ENCODE assay signal across 8 cellular contexts in genomic region chr3:153284282-153284938, GRCh38.
DNase-seq lines count a peak whose midpoint lies in the region; ATAC-seq, FAIRE-seq and TF ChIP-seq lines count a peak whose summit lies in the region.

No MANE protein-coding gene starts in this region.

- H3K27me3 Mint-ChIP-seq in natural killer cell (ENCODE audit: low read depth in 2 of 2) = no peaks in the 10 kb centered on the region

- H3K27ac Mint-ChIP-seq in natural killer cell = peak overlapping the region; percentile 61 to 81

- no peaks in the 10 kb centered on the region for H3K9me3 ChIP-seq in spleen

- H3K36me3 ChIP-seq in spleen = no peaks in the 10 kb centered on the region

- TF ChIP-seq CTCF in natural killer cell (IDR thresholded peaks at IDR 0.05) (no peak), spleen (IDR thresholded peaks at IDR 0.05 in 8 of 11, conservative IDR thresholded peaks at IDR 0.05 in 3 of 11) (no peak)

- peak overlapping the region; percentile 29 for H3K4me3 Mint-ChIP-seq in natural killer cell

- no peak overlapping the region for H3K4me3 ChIP-seq in spleen

- FAIRE-seq in endometrium (lab: Jason Lieb, UNC) = peak; percentile 85

- intact Hi-C loops in natural killer cell (cut with micrococcal nuclease) = no loop called here
- intact Hi-C loops in spleen (cut with DNase I; ENCODE audit: low total_unique reads) = no loop called here

- DNase-seq in T-helper 2 cell (peak in 3 of 5 experiments; percentile 6 to 75 (median 21)), natural killer cell (no peak), DMS79 (lab: John Stamatoyannopoulos, UW) (no peak), iPS-NIHi11 (ENCODE audit: low spot score) (no peak), spleen (no peak)

- no peak for TF ChIP-seq POLR2A in GM18505 (IDR thresholded peaks at IDR 0.05; ENCODE audit: borderline replicate concordance, extremely low read depth, insufficient read depth, insufficient read length)
- TF ChIP-seq POLR2A in spleen (IDR thresholded peaks at IDR 0.05) = no peak

- H3K4me1 Mint-ChIP-seq in natural killer cell = peaks cover 36 to 41% of the 10 kb centered on the region in 2 donors

- H3K36me3 Mint-ChIP-seq in natural killer cell = no peaks in the 10 kb centered on the region

- peak; percentile 85 for ATAC-seq in GM18505 (IDR thresholded peaks at IDR 0.05; ENCODE audit: unreplicated experiment)
- peak; percentile 62 for ATAC-seq in HG03469 (IDR thresholded peaks at IDR 0.05; ENCODE audit: unreplicated experiment)
- peak; percentile 73 to 86 (median 84) for ATAC-seq in natural killer cell

- peaks cover 13 to 29% (median 20%) of the 10 kb centered on the region in 6 donors for H3K4me1 ChIP-seq in spleen

- H3K27ac ChIP-seq in spleen = peak overlapping the region in 4 of 8 donors; percentile 34 to 65 (median 48)

- H3K27me3 ChIP-seq in spleen (replicated peaks in 1 of 7) = no peaks in the 10 kb centered on the region

- no peaks in the 10 kb centered on the region for H3K9me3 Mint-ChIP-seq in natural killer cell

- 11 to 25% (median 16%) methylated on average over 4 of the region's 4 CpGs for WGBS in spleen, 5 donors

Comparison
In these comparisons a context has a peak if more than half of its experiments do, and no peak if none do; other contexts are left out.
1. DNase-seq: peak in T-helper 2 cell (3 of 5); none in natural killer cell (single experiment), DMS79 (single experiment), iPS-NIHi11 (single experiment) and spleen (single experiment).
2. Peak in every context shown above with its lines, with median percentiles within 50 percentile points of each other: ATAC-seq.